In genomic region chr1:16076003-16076870, GRCh38 we compare ENCODE assay signal across 10 cellular contexts. TPM values are rescaled to one million over a fixed set of nuclear protein-coding genes. Genes with fewer than 3 reads are reported as not detected.
DNase-seq lines count a peak whose midpoint lies in the region; ATAC-seq, FAIRE-seq and TF ChIP-seq lines count a peak whose summit lies in the region.
"Had no signal": no experiment of that assay in that cellular context is flagged by ENCODE, and none has a peak within 500 bp of the region (broad histone marks: within the 10 kb centered on the region; RNA-seq: fewer than 3 reads in every experiment).

No MANE protein-coding gene starts in this region.

- H3K4me2 ChIP-seq in A549: peak overlapping the region; percentile 79
- peak overlapping the region; percentile 87 for H3K4me2 ChIP-seq in HCT116 (ENCODE audit: low read length)

- TF ChIP-seq RAD21 in A549 (conservative IDR thresholded peaks at IDR 0.05 in 1 of 2, IDR thresholded peaks at IDR 0.05 in 1 of 2): no peak
- no peak for TF ChIP-seq RAD21 in HCT116 (IDR thresholded peaks at IDR 0.05; ENCODE audit: low read depth)

- H3K9me3 ChIP-seq in A549 (no peaks in the 10 kb centered on the region), HCT116 (ENCODE audit: control insufficient read depth in 1 of 2, insufficient read depth in 1 of 2, low read depth in 1 of 2, low read length in 2 of 2) (no peaks in the 10 kb centered on the region)

- H3K4me1 ChIP-seq in A549: peaks cover 60% of the 10 kb centered on the region
- peaks cover 33 to 72% of the 10 kb centered on the region in 2 experiments for H3K4me1 ChIP-seq in HCT116 (ENCODE audit: control insufficient read depth in 1 of 2, insufficient read depth in 2 of 2, low read length in 2 of 2)

- no peaks in the 10 kb centered on the region for H4K20me1 ChIP-seq in HCT116 (ENCODE audit: insufficient read depth)

- no TSS peak for BruUV-seq in HCT116 (replicated peaks; lab: Mats Ljungman, UMichigan)

- H3K27ac ChIP-seq in A549 (peak overlapping the region; percentile 95 to 100), HCT116 (ENCODE audit: low read depth, low read length) (peak overlapping the region; percentile 54)

- TF ChIP-seq CTCF in A549 (IDR thresholded peaks at IDR 0.05) (no peak), HCT116 (IDR thresholded peaks at IDR 0.05 in 2 of 3, conservative IDR thresholded peaks at IDR 0.05 in 1 of 3; ENCODE audit: borderline replicate concordance in 1 of 3, insufficient read depth in 1 of 3, low read depth in 2 of 3, low read length in 2 of 3) (no peak)

- H3K4me3 ChIP-seq in A549 (no peak overlapping the region), HCT116 (replicated peaks in 1 of 2; ENCODE audit: low read depth in 1 of 2, low read length in 2 of 2) (peak overlapping the region; percentile 20 to 47; a peak in 3 of 4 replicates)

- peak; percentile 62 to 63 for ATAC-seq in A549
- peak; percentile 41 for ATAC-seq in HCT116
- ATAC-seq in GM19455 (IDR thresholded peaks at IDR 0.05; ENCODE audit: unreplicated experiment): no peak

- WGBS in A549 (ENCODE audit: missing lambda C conversion rate): 34% methylated on average over 6 of the region's 14 CpGs

- TF ChIP-seq POLR2A in A549 (IDR thresholded peaks at IDR 0.05; ENCODE audit: low read length) (no peak), HCT116 (IDR thresholded peaks at IDR 0.05; ENCODE audit: borderline replicate concordance, extremely low read depth, insufficient read depth, insufficient read length) (no peak)

- POLR2A ChIA-PET in A549 (lab: Yijun Ruan, JAX): interaction anchor here (1.3 kb wide), 1 partner anchor 80 kb away, joined by 5 read pairs; the partner anchor contains the start of gene EPHA2
- POLR2A ChIA-PET in HCT116 (lab: Charles Lee): interaction anchor here (1.0 to 4.4 kb wide), 3 partner anchors 71 to 111 kb away, joined by 3 to 31 read pairs (median 3); no protein-coding TSS in a partner anchor

- TF ChIP-seq EP300 in A549 (IDR thresholded peaks at IDR 0.05): peak; percentile 42 to 56; a peak in 2 of 5 replicates

- no peaks in the 10 kb centered on the region for H3K36me3 ChIP-seq in HCT116 (ENCODE audit: control insufficient read depth in 1 of 2, insufficient read depth in 2 of 2, low read length in 2 of 2)

- H3K9ac ChIP-seq in HCT116 (ENCODE audit: low read length): peak overlapping the region; percentile 57

- RAD21 ChIA-PET in HCT116 (lab: Charles Lee; ENCODE audit: low non-redundant PET in 1 of 2, low total read pairs in 2 of 2, uncharacterized antibody in 2 of 2, unreplicated experiment in 2 of 2): no interaction called here

- intact Hi-C loops in HCT116 (cut with micrococcal nuclease): no loop called here

- CTCF ChIA-PET in A549 (lab: Yijun Ruan, JAX): interaction anchor here (0.6 to 12.5 kb wide), 7 partner anchors 67 to 288 kb away, joined by 3 to 318 read pairs (median 17); partner anchors contain the start of gene EPHA2
- CTCF ChIA-PET in HCT116 (lab: Charles Lee): interaction anchor here (0.7 to 7.9 kb wide), 4 partner anchors 109 to 545 kb away, joined by 3 to 222 read pairs (median 14); no protein-coding TSS in a partner anchor

- FAIRE-seq in A549 (lab: Jason Lieb, UNC): no peak

- no peaks in the 10 kb centered on the region for H3K9me2 ChIP-seq in HCT116 (ENCODE audit: insufficient read depth)

- DNase-seq in A549 (ENCODE audit: low read depth in 1 of 2, low spot score in 1 of 2): peak; percentile 70 to 90
- DNase-seq in HCT116 (ENCODE audit: low read depth, low spot score): peak; percentile 82
- DNase-seq in amniotic epithelial cell (ENCODE audit: low read depth): peak; percentile 85
- DNase-seq in hepatic stellate cell (ENCODE audit: low spot score): peak; percentile 96
- no peak for DNase-seq in activated CD8-positive, alpha-beta memory T cell treated with anti-CD3 and anti-CD28 coated beads, Interleukin-2, amount 50 U/mL, for 48 hours
- no peak for DNase-seq in middle frontal gyrus (ENCODE audit: extremely low spot score, low spot score)
- DNase-seq in NCI-H345 (lab: John Stamatoyannopoulos, UW): no peak

- H3K79me2 ChIP-seq in HCT116 (ENCODE audit: insufficient read depth, low read length): no peaks in the 10 kb centered on the region

- H3K27me3 ChIP-seq in HCT116 (ENCODE audit: insufficient read depth, low read length): no peaks in the 10 kb centered on the region

- peak overlapping the region; percentile 75 for H2AFZ ChIP-seq in HCT116 (ENCODE audit: low read depth, low read length, poor library complexity, severe bottlenecking)

TF ChIP-seq in A549, 52 proteins besides CTCF, POLR2A, EP300 and RAD21 (continues in another document):
- TF ChIP-seq JUNB (IDR thresholded peaks at IDR 0.05) (peak; percentile 62), MAFK (IDR thresholded peaks at IDR 0.05; ENCODE audit: partially characterized antibody) (no peak), MAX (IDR thresholded peaks at IDR 0.05) (no peak), MAZ (IDR thresholded peaks at IDR 0.05; ENCODE audit: borderline replicate concordance, low read depth, low read length) (no peak), NR3C1 (IDR thresholded peaks at IDR 0.05) (no peak), RNF2 (IDR thresholded peaks at IDR 0.05; ENCODE audit: borderline replicate concordance, low read depth) (no peak), SMC3 (IDR thresholded peaks at IDR 0.05) (no peak), ELK1 (IDR thresholded peaks at IDR 0.05; ENCODE audit: low read depth, low read length) (no peak)

TF ChIP-seq in HCT116, 20 proteins besides CTCF, POLR2A, EP300 and RAD21:
- peak; percentile 82 for TF ChIP-seq POLR2AphosphoS5 (IDR thresholded peaks at IDR 0.05; ENCODE audit: low read depth, low read length)
- TF ChIP-seq TCF7L2 (IDR thresholded peaks at IDR 0.05; ENCODE audit: borderline replicate concordance, extremely low read depth, insufficient read depth, insufficient read length): peak; percentile 7
- TF ChIP-seq, protein P1, sequence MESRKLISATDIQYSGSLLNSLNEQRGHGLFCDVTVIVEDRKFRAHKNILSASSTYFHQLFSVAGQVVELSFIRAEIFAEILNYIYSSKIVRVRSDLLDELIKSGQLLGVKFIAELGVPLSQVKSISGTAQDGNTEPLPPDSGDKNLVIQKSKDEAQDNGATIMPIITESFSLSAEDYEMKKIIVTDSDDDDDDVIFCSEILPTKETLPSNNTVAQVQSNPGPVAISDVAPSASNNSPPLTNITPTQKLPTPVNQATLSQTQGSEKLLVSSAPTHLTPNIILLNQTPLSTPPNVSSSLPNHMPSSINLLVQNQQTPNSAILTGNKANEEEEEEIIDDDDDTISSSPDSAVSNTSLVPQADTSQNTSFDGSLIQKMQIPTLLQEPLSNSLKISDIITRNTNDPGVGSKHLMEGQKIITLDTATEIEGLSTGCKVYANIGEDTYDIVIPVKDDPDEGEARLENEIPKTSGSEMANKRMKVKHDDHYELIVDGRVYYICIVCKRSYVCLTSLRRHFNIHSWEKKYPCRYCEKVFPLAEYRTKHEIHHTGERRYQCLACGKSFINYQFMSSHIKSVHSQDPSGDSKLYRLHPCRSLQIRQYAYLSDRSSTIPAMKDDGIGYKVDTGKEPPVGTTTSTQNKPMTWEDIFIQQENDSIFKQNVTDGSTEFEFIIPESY (IDR thresholded peaks at IDR 0.05; ENCODE audit: extremely low read depth, insufficient replicate concordance, low read length): no peak
- peak; percentile 14 for TF ChIP-seq YY1 (IDR thresholded peaks at IDR 0.05; ENCODE audit: extremely low read depth, insufficient replicate concordance, low read depth, low read length)

RNA-seq across cellular contexts. Expression of gene FAM131C, which starts 2.8 kb away (rescaled TPM):
- polyA plus RNA-seq in A549 (2011; rRNA removed): 2.3 and 2.9 TPM in 2 replicates
- 6.0 and 9.1 TPM in 2 replicates for polyA plus RNA-seq in A549 (2012; cell fraction: cytosol; rRNA removed)
- polyA plus RNA-seq in A549 (2012; cell fraction: nucleus; rRNA removed): 5.6 and 8.7 TPM in 2 replicates
- polyA plus RNA-seq in A549 (2017; fragmentation: RNase III; extraction: RNeasy Plus Mini Kit Qiagen cat#74134 plus additional on column Dnase treatment): 5.9 to 6.7 TPM (median 6.3 TPM) in 3 replicates
- polyA minus RNA-seq in A549 (2011; rRNA and poly(A)+ RNA removed): 6.3 and 8.5 TPM in 2 replicates
- total RNA-seq in HCT116 (2021; ENCODE audit: unreplicated experiment): 11.6 TPM
- 16.5 and 17.4 TPM in 2 replicates for polyA plus RNA-seq in HCT116 (2012)

RNA-seq across cellular contexts. Expression of gene CLCNKB, which starts 32.7 kb away (rescaled TPM):
- polyA plus RNA-seq in A549 (2011; rRNA removed) (0.11 and 0.14 TPM in 2 replicates), A549 (2017; fragmentation: RNase III; extraction: RNeasy Plus Mini Kit Qiagen cat#74134 plus additional on column Dnase treatment) (0.07 to 0.18 TPM (median 0.08 TPM) in 3 replicates)
- polyA plus RNA-seq in A549 (2012; cell fraction: cytosol; rRNA removed): 0.04 and 0.07 TPM in 2 replicates
- polyA plus RNA-seq in A549 (2012; cell fraction: nucleus; rRNA removed): 0.39 and 0.41 TPM in 2 replicates
- not detected in 2 replicates for polyA minus RNA-seq in A549 (2011; rRNA and poly(A)+ RNA removed)
- total RNA-seq in HCT116 (2021; ENCODE audit: unreplicated experiment): 0.81 TPM
- 1.1 and 1.2 TPM in 2 replicates for polyA plus RNA-seq in HCT116 (2012)
- total RNA-seq: activated T-helper 1 cell treated with anti-CD3 and anti-CD28 coated beads, Interleukin-12 subunit alpha, Interleukin-12 subunit beta, Interleukin-2, Interleukin-4 antibody, amounts not matched to agents 30 ng/mL and 10 ng/mL and 1 ng/mL, durations not matched to agents 14 hours and 24 hours and 36 hours had no signal

RNA-seq across cellular contexts. Expression of gene CLCNKA, which starts 54.4 kb away (rescaled TPM):
- polyA plus RNA-seq in A549 (2011; rRNA removed): not detected in 2 replicates
- polyA plus RNA-seq in A549 (2012; cell fraction: cytosol; rRNA removed): 0.01 TPM in 1 of 2 replicates, not detected in the other
- polyA plus RNA-seq in A549 (2012; cell fraction: nucleus; rRNA removed): 0.12 and 0.26 TPM in 2 replicates
- 0.05 to 0.07 TPM (median 0.06 TPM) in 3 replicates for polyA plus RNA-seq in A549 (2017; fragmentation: RNase III; extraction: RNeasy Plus Mini Kit Qiagen cat#74134 plus additional on column Dnase treatment)
- polyA minus RNA-seq in A549 (2011; rRNA and poly(A)+ RNA removed): not detected in 2 replicates
- 0.10 TPM for total RNA-seq in HCT116 (2021; ENCODE audit: unreplicated experiment)
- 0.34 and 0.37 TPM in 2 replicates for polyA plus RNA-seq in HCT116 (2012)
- total RNA-seq: activated T-helper 1 cell treated with anti-CD3 and anti-CD28 coated beads, Interleukin-12 subunit alpha, Interleukin-12 subunit beta, Interleukin-2, Interleukin-4 antibody, amounts not matched to agents 30 ng/mL and 10 ng/mL and 1 ng/mL, durations not matched to agents 14 hours and 24 hours and 36 hours; neural crest cell had no signal

RNA-seq across cellular contexts. Expression of gene HSPB7, which starts 58.4 kb away (rescaled TPM):
- polyA plus RNA-seq in A549 (2011; rRNA removed) (not detected in 2 replicates), A549 (2017; fragmentation: RNase III; extraction: RNeasy Plus Mini Kit Qiagen cat#74134 plus additional on column Dnase treatment) (not detected in 3 replicates)
- polyA plus RNA-seq in A549 (2012; cell fraction: cytosol; rRNA removed): not detected in 2 replicates
- polyA plus RNA-seq in A549 (2012; cell fraction: nucleus; rRNA removed): not detected in 2 replicates
- polyA minus RNA-seq in A549 (2011; rRNA and poly(A)+ RNA removed): not detected in 2 replicates
- 0.27 TPM for total RNA-seq in HCT116 (2021; ENCODE audit: unreplicated experiment)
- polyA plus RNA-seq in HCT116 (2012): 0.04 and 0.09 TPM in 2 replicates
- total RNA-seq: activated T-helper 1 cell treated with anti-CD3 and anti-CD28 coated beads, Interleukin-12 subunit alpha, Interleukin-12 subunit beta, Interleukin-2, Interleukin-4 antibody, amounts not matched to agents 30 ng/mL and 10 ng/mL and 1 ng/mL, durations not matched to agents 14 hours and 24 hours and 36 hours; neural crest cell had no signal

Comparison
In these comparisons a context has a peak if more than half of its experiments do, and no peak if none do; other contexts are left out.
1. DNase-seq: peak in A549 (2 of 2), HCT116 (single experiment), amniotic epithelial cell (single experiment) and hepatic stellate cell (single experiment); none in activated CD8-positive, alpha-beta memory T cell treated with anti-CD3 and anti-CD28 coated beads, Interleukin-2, amount 50 U/mL, for 48 hours (single experiment), middle frontal gyrus (single experiment) and NCI-H345 (single experiment).